In the genomic region with DNA sequence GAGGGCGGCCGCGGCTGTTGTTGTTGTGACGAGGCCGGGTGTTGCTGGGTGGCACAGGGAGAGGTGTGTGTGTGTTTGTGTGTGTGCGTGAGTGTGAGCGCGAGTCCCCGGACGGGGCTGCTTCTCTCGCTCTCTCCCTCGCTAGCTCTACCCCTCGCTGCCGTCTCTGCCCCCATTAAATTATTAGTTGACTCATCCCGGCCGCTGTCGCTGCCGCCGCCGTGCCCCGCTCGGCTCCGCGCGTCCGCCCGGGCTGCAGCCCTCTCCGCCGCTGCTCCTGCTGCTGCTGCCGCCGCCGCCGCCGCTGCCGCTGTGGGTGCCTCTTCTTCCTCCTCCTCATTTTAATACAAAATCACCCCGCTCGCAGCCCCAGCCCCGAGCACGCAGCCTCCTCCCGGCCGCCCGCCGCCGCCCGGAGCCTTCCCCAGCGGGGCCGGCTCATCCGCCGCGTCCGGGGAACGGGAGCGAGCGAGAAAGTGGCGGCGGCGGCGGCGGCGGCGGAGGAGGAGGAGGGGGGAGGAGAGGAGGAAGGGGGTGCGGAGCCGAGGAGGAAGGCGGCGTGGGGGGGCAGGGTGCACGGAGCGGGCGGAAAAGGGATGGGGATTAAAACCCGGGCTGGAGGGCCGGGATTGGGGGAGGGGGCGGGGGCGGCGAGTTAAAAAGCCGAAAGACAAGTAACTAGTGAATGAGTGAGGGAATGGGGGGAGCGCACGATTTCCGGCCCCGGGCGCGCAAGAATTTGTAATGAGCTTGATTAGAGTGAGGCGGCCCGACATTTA, we compare ENCODE assay signal across 8 cellular contexts. TPM values are rescaled to one million over a fixed set of nuclear protein-coding genes. Genes with fewer than 3 reads are reported as not detected.
A peak's percentile ranks its signal among the peaks of the same experiment; 100 is the strongest.
DNase-seq lines count a peak whose midpoint lies in the region; ATAC-seq and TF ChIP-seq lines count a peak whose summit lies in the region.

A gene (minus strand): TSS at position 478 of the 779 bp plus-strand sequence. CDS start 4,372 bp downstream, outside the sequence.

- H3K27me3 ChIP-seq in KMS-11 (ENCODE audit: insufficient read depth, low read depth): no peaks in the 10 kb centered on the region; the same call in 1 of the 2 replicates
- H3K27me3 ChIP-seq in prostate gland (replicated peaks; ENCODE audit: insufficient read depth): no peaks in the 10 kb centered on the region

- peak within 1 kb of the TSS; percentile 37; the same call in 1 of the 2 replicates for H3K9ac ChIP-seq in KMS-11

- H3K9me3 ChIP-seq in prostate gland: no peaks in the 10 kb centered on the region

- H3K4me2 ChIP-seq in KMS-11: peak within 1 kb of the TSS; percentile 29; the same call in 1 of the 2 replicates

- H3K4me1 ChIP-seq in KMS-11 (ENCODE audit: low read depth, poor library complexity, severe bottlenecking) (no peaks in the 10 kb centered on the region), prostate gland (replicated peaks) (no peaks in the 10 kb centered on the region)

- no peaks in the 10 kb centered on the region for H3K79me2 ChIP-seq in KMS-11 (ENCODE audit: insufficient read depth, low read depth)

- TF ChIP-seq POLR2A in prostate gland (IDR thresholded peaks at IDR 0.05): peak; percentile 49

- peak within 1 kb of the TSS; percentile 66 for H2AFZ ChIP-seq in KMS-11 (ENCODE audit: low read depth)

- 1% methylated on average over 82 of the region's 82 CpGs for WGBS in prostate gland

- intact Hi-C loops in T-helper 1 cell treated with Interleukin-12 subunit alpha and Interleukin-12 subunit beta and Interleukin-4 antibody, amounts not matched to agents 30 ng/mL and 1 ng/mL, for 36 hours (cut with micrococcal nuclease): loop anchor here (5.0 kb wide), 1 partner anchor 1538 kb away; no protein-coding TSS in a partner anchor
- intact Hi-C loops in left ventricle myocardium superior (cut with micrococcal nuclease): no loop called here
- intact Hi-C loops in prostate gland (cut with DNase I): no loop called here

- DNase-seq in COLO668 (lab: John Stamatoyannopoulos, UW; ENCODE audit: unreplicated experiment) (peak; percentile 76), anterior cingulate cortex (lab: John Stamatoyannopoulos, UW) (peak in 51 of 58 donors; percentile 34 to 83 (median 68)), left ventricle myocardium superior (peak; percentile 90), prostate gland (ENCODE audit: low spot score) (peak; percentile 86), DMS114 treated with DMSO at 0.1 percent for 48 hours (lab: John Stamatoyannopoulos, UW; ENCODE audit: unreplicated experiment) (no peak)

- no peak for TF ChIP-seq CTCF in KMS-11 (conservative IDR thresholded peaks at IDR 0.05; ENCODE audit: low read depth, low read length)
- peak in 1 of 4 experiments; percentile 11 for TF ChIP-seq CTCF in prostate gland (IDR thresholded peaks at IDR 0.05)

- ATAC-seq in GM21528 (IDR thresholded peaks at IDR 0.05; ENCODE audit: low FRiP score, unreplicated experiment) (peak; percentile 62), left ventricle myocardium superior (peak; percentile 86)

- no peak within 1 kb of the TSS for H3K27ac ChIP-seq in KMS-11
- peak within 1 kb of the TSS; percentile 91 to 94 for H3K27ac ChIP-seq in prostate gland

- H3K36me3 ChIP-seq in KMS-11 (ENCODE audit: insufficient read depth) (no peaks in the 10 kb centered on the region), prostate gland (no peaks in the 10 kb centered on the region)

- H4K20me1 ChIP-seq in KMS-11 (ENCODE audit: insufficient read depth): no peaks in the 10 kb centered on the region

- H3K4me3 ChIP-seq in KMS-11 (IDR thresholded peaks at IDR 0.05; ENCODE audit: insufficient read depth, low read depth, low read length): no peak within 1 kb of the TSS
- peak within 1 kb of the TSS; percentile 73 to 91 for H3K4me3 ChIP-seq in prostate gland

RNA-seq across cellular contexts. Expression of the gene that starts here (rescaled TPM):
- total RNA-seq in T-helper 1 cell treated with Interleukin-12 subunit alpha and Interleukin-12 subunit beta and Interleukin-4 antibody, amounts not matched to agents 30 ng/mL and 1 ng/mL, for 36 hours: 662 and 688 TPM in 2 replicates
- total RNA-seq in left ventricle myocardium superior: 46.1 TPM
- total RNA-seq in prostate gland: 10 to 100 TPM; 51.7 to 62.2 TPM

Comparison
In these comparisons a context has a peak if more than half of its experiments do, and no peak if none do; other contexts are left out.
1. RNA of the gene that starts here (total RNA-seq): 662 to 688 TPM in T-helper 1 cell treated with Interleukin-12 subunit alpha and Interleukin-12 subunit beta and Interleukin-4 antibody, amounts not matched to agents 30 ng/mL and 1 ng/mL, for 36 hours; 51.7 to 62.2 TPM in prostate gland and 46.1 TPM in left ventricle myocardium superior (single experiment); every median in the first group is over 10 times any median in the second.